ENCODE assay signal across 9 cellular contexts in genomic region chr1:85692730-85693314, GRCh38. TPM values are rescaled to one million over a fixed set of nuclear protein-coding genes. Genes with fewer than 3 reads are reported as not detected.
DNase-seq lines count a peak whose midpoint lies in the region; ATAC-seq and TF ChIP-seq lines count a peak whose summit lies in the region.
"Had no signal": no experiment of that assay in that cellular context is flagged by ENCODE, and none has a peak within 500 bp of the region (broad histone marks: within the 10 kb centered on the region; RNA-seq: fewer than 3 reads in every experiment).

No MANE protein-coding gene starts in this region.

- CTCF ChIA-PET in activated naive CD4-positive, alpha-beta T cell treated with anti-CD3 and anti-CD28 coated beads for 36 hours (lab: Charles Lee) = interaction anchor here (0.6 to 1.6 kb wide), 9 partner anchors 9 to 384 kb away, joined by 3 to 5 read pairs (median 4); partner anchors contain the start of gene ZNHIT6

- intact Hi-C loops in colonic mucosa (cut with DNase I) = loop anchor here (5.0 kb wide), 2 partner anchors 81 to 386 kb away; no protein-coding TSS in a partner anchor
- intact Hi-C loops in activated naive CD4-positive, alpha-beta T cell treated with anti-CD3 and anti-CD28 coated beads for 36 hours (cut with micrococcal nuclease) = loop anchor here (1.0 kb wide), 1 partner anchor 385 kb away; no protein-coding TSS in a partner anchor

- H3K4me1 ChIP-seq in colonic mucosa = no peaks in the 10 kb centered on the region

- peaks cover 32% of the 10 kb centered on the region for H3K4me1 Mint-ChIP-seq in osteocyte (ENCODE audit: unreplicated experiment)
- peaks cover 9% of the 10 kb centered on the region for H3K4me1 Mint-ChIP-seq in activated T-helper 17 cell treated with anti-CD3 and anti-CD28 coated beads, Interleukin-2, amount 50 U/mL, for 72 hours
- peaks cover 13% of the 10 kb centered on the region for H3K4me1 Mint-ChIP-seq in activated naive CD4-positive, alpha-beta T cell treated with anti-CD3 and anti-CD28 coated beads for 36 hours (ENCODE audit: low read depth)

- peaks cover 12% of the 10 kb centered on the region for H3K36me3 Mint-ChIP-seq in osteocyte (ENCODE audit: unreplicated experiment)
- peaks cover 80% of the 10 kb centered on the region for H3K36me3 Mint-ChIP-seq in activated T-helper 17 cell treated with anti-CD3 and anti-CD28 coated beads, Interleukin-2, amount 50 U/mL, for 72 hours (ENCODE audit: low read depth)
- peaks cover 36% of the 10 kb centered on the region for H3K36me3 Mint-ChIP-seq in activated naive CD4-positive, alpha-beta T cell treated with anti-CD3 and anti-CD28 coated beads for 36 hours (ENCODE audit: low read depth)

- no peak for ATAC-seq in activated T-helper 17 cell treated with anti-CD3 and anti-CD28 coated beads, Interleukin-2, amount 50 U/mL, for 72 hours (replicated peaks)

- TF ChIP-seq CTCF in colonic mucosa (IDR thresholded peaks at IDR 0.05) (peak; percentile 28), osteocyte (IDR thresholded peaks at IDR 0.05) (peak; percentile 69)

- DNase-seq in EH (ENCODE audit: low read depth) (peak; percentile 68), NAMALWA (ENCODE audit: low spot score) (peak; percentile 42), colonic mucosa (no peak), osteocyte (ENCODE audit: extremely low spot score, unreplicated experiment) (no peak), NCI-H2081 treated with DMSO at 0.1 percent for 48 hours (lab: John Stamatoyannopoulos, UW) (no peak), foreskin melanocyte (no peak)
- no peak for DNase-seq in activated naive CD4-positive, alpha-beta T cell treated with anti-CD3 and anti-CD28 coated beads for 36 hours
- DNase-seq: effector CD4-positive, alpha-beta T cell had no signal

- no peaks in the 10 kb centered on the region for H3K9me3 ChIP-seq in colonic mucosa

- no peak overlapping the region for H3K4me3 ChIP-seq in colonic mucosa

- H3K27me3 ChIP-seq in colonic mucosa = no peaks in the 10 kb centered on the region

- no peaks in the 10 kb centered on the region for H3K36me3 ChIP-seq in colonic mucosa

- no peaks in the 10 kb centered on the region for H3K27me3 Mint-ChIP-seq in osteocyte (ENCODE audit: unreplicated experiment)
- no peaks in the 10 kb centered on the region for H3K27me3 Mint-ChIP-seq in activated T-helper 17 cell treated with anti-CD3 and anti-CD28 coated beads, Interleukin-2, amount 50 U/mL, for 72 hours
- no peaks in the 10 kb centered on the region for H3K27me3 Mint-ChIP-seq in activated naive CD4-positive, alpha-beta T cell treated with anti-CD3 and anti-CD28 coated beads for 36 hours (ENCODE audit: low read depth)

- peak overlapping the region; percentile 27 for H3K27ac Mint-ChIP-seq in osteocyte (ENCODE audit: unreplicated experiment)
- no peak overlapping the region for H3K27ac Mint-ChIP-seq in activated T-helper 17 cell treated with anti-CD3 and anti-CD28 coated beads, Interleukin-2, amount 50 U/mL, for 72 hours
- H3K27ac Mint-ChIP-seq in activated naive CD4-positive, alpha-beta T cell treated with anti-CD3 and anti-CD28 coated beads for 36 hours = no peak overlapping the region

- no peak overlapping the region for H3K9ac ChIP-seq in colonic mucosa (ENCODE audit: low read depth in 2 of 2, low read length in 2 of 2)

- H3K9me3 Mint-ChIP-seq in osteocyte (ENCODE audit: unreplicated experiment) = no peaks in the 10 kb centered on the region
- no peaks in the 10 kb centered on the region for H3K9me3 Mint-ChIP-seq in activated T-helper 17 cell treated with anti-CD3 and anti-CD28 coated beads, Interleukin-2, amount 50 U/mL, for 72 hours
- no peaks in the 10 kb centered on the region for H3K9me3 Mint-ChIP-seq in activated naive CD4-positive, alpha-beta T cell treated with anti-CD3 and anti-CD28 coated beads for 36 hours

- no peak overlapping the region for H3K4me3 Mint-ChIP-seq in osteocyte (ENCODE audit: unreplicated experiment)
- H3K4me3 Mint-ChIP-seq in activated T-helper 17 cell treated with anti-CD3 and anti-CD28 coated beads, Interleukin-2, amount 50 U/mL, for 72 hours = no peak overlapping the region
- no peak overlapping the region for H3K4me3 Mint-ChIP-seq in activated naive CD4-positive, alpha-beta T cell treated with anti-CD3 and anti-CD28 coated beads for 36 hours

- no peak overlapping the region for H3K27ac ChIP-seq in colonic mucosa

RNA-seq across cellular contexts. Expression of gene ZNHIT6, which starts 15.4 kb away (rescaled TPM):
- total RNA-seq in colonic mucosa (10 to 100 TPM; 10.0 to 10.9 TPM), osteocyte (18.1 and 20.0 TPM in 2 replicates)
- total RNA-seq in activated T-helper 17 cell treated with anti-CD3 and anti-CD28 coated beads, Interleukin-2, amount 50 U/mL, for 72 hours = 10 to 100 TPM in 1 of 2 donors, 1 to 10 TPM in 1; 9.3 to 19.5 TPM
- 10 to 100 TPM; 19.8 to 19.9 TPM for total RNA-seq in activated naive CD4-positive, alpha-beta T cell treated with anti-CD3 and anti-CD28 coated beads for 36 hours

Comparison
In these comparisons a context has a peak if more than half of its experiments do, and no peak if none do; other contexts are left out.
1. DNase-seq: peak in EH (single experiment) and NAMALWA (single experiment); none in colonic mucosa (single experiment), osteocyte (single experiment), NCI-H2081 treated with DMSO at 0.1 percent for 48 hours (single experiment), foreskin melanocyte (single experiment) and activated naive CD4-positive, alpha-beta T cell treated with anti-CD3 and anti-CD28 coated beads for 36 hours (single experiment).